Comparison of ENCODE assay signal across 9 cellular contexts in genomic region chr17:47651704-47652103, GRCh38. TPM values are rescaled to one million over a fixed set of nuclear protein-coding genes. Genes with fewer than 3 reads are reported as not detected.
DNase-seq lines count a peak whose midpoint lies in the region; ATAC-seq and TF ChIP-seq lines count a peak whose summit lies in the region.
"Had no signal": no experiment of that assay in that cellular context is flagged by ENCODE, and none has a peak within 500 bp of the region (broad histone marks: within the 10 kb centered on the region; RNA-seq: fewer than 3 reads in every experiment).

No MANE protein-coding gene starts in this region.

- H3K27me3 ChIP-seq in DOHH2 (ENCODE audit: control insufficient read depth, low read length) (no peaks in the 10 kb centered on the region), Karpas-422 (ENCODE audit: low read length) (no peaks in the 10 kb centered on the region), brain microvascular endothelial cell (replicated peaks) (no peaks in the 10 kb centered on the region), neural cell (ENCODE audit: insufficient read depth, low read depth, low read length) (no peaks in the 10 kb centered on the region)

- TF ChIP-seq EP300 in neural cell (conservative IDR thresholded peaks at IDR 0.05; ENCODE audit: poor library complexity, severe bottlenecking), result no peak

- no peak for TF ChIP-seq CTCF in DOHH2 (IDR thresholded peaks at IDR 0.05; ENCODE audit: low read depth, low read length, poor library complexity, severe bottlenecking)
- TF ChIP-seq CTCF in brain microvascular endothelial cell (IDR thresholded peaks at IDR 0.05; ENCODE audit: low read depth, low read length, missing control alignments), result no peak
- no peak for TF ChIP-seq CTCF in neural cell (IDR thresholded peaks at IDR 0.05; ENCODE audit: poor library complexity, severe bottlenecking)
- no peak for TF ChIP-seq CTCF in GM10248 (IDR thresholded peaks at IDR 0.05; ENCODE audit: control extremely low read depth, extremely low read depth, low read depth, missing control alignments)

- no peak for TF ChIP-seq RAD21 in neural cell (conservative IDR thresholded peaks at IDR 0.05)

- CTCF ChIA-PET in GM10248 (lab: Yijun Ruan, JAX), result interaction anchor here (1.2 to 2.3 kb wide), 4 partner anchors 11 to 46 kb away, joined by 3 to 23 read pairs (median 6); no protein-coding TSS in a partner anchor

- in situ Hi-C loops in brain microvascular endothelial cell (cut with HindIII; ENCODE audit: low pct_ligation_motif_present, low sequenced_read_pairs), result no loop called here

- POLR2A ChIA-PET in GM10248 (lab: Yijun Ruan, JAX), result no interaction called here

- H3K9me2 ChIP-seq in DOHH2 (replicated peaks; ENCODE audit: control insufficient read depth, low read length), result no peaks in the 10 kb centered on the region
- no peaks in the 10 kb centered on the region for H3K9me2 ChIP-seq in Karpas-422 (replicated peaks; ENCODE audit: insufficient read depth, low read length)
- H3K9me2 ChIP-seq in neural cell (ENCODE audit: insufficient read depth, low read length), result no peaks in the 10 kb centered on the region

- peaks cover 13% of the 10 kb centered on the region for H3F3A ChIP-seq in DOHH2 (ENCODE audit: control insufficient read depth, insufficient read depth)
- H3F3A ChIP-seq in neural cell (ENCODE audit: insufficient read depth, low read length, poor library complexity, severe bottlenecking), result no peaks in the 10 kb centered on the region

- no peak for ATAC-seq in HG03196 (IDR thresholded peaks at IDR 0.05; ENCODE audit: unreplicated experiment)
- ATAC-seq in left cardiac atrium, result no peak
- no peak for ATAC-seq in GM21528 (IDR thresholded peaks at IDR 0.05; ENCODE audit: low FRiP score, unreplicated experiment)

- H4K20me1 ChIP-seq in DOHH2 (ENCODE audit: control insufficient read depth, insufficient read depth, low read depth, low read length) (peaks cover 37% of the 10 kb centered on the region), Karpas-422 (ENCODE audit: insufficient read depth, low read depth, low read length) (peaks cover 19% of the 10 kb centered on the region), neural cell (ENCODE audit: insufficient read depth) (no peaks in the 10 kb centered on the region)

- H3K9ac ChIP-seq in Karpas-422 (ENCODE audit: low read length) (peak overlapping the region; percentile 91), neural cell (ENCODE audit: low read length) (no peak overlapping the region)

- DNase-seq in Karpas-422, result no peak
- DNase-seq in brain microvascular endothelial cell, result no peak
- no peak for DNase-seq in GM10248 (ENCODE audit: extremely low spot score)
- DNase-seq in left cardiac atrium, result no peak
- DNase-seq: NCI-H2107 had no signal

- H3K27ac ChIP-seq in DOHH2 (ENCODE audit: low read depth, low read length) (peak overlapping the region; percentile 70), Karpas-422 (ENCODE audit: low read length) (peak overlapping the region; percentile 94), brain microvascular endothelial cell (no peak overlapping the region), neural cell (ENCODE audit: low read length) (no peak overlapping the region)

- H3K79me2 ChIP-seq in DOHH2 (ENCODE audit: control insufficient read depth, low read length) (peaks cover 84% of the 10 kb centered on the region), Karpas-422 (ENCODE audit: low read length) (peaks cover 58% of the 10 kb centered on the region), neural cell (replicated peaks; ENCODE audit: insufficient read depth, low read length) (peaks cover 53% of the 10 kb centered on the region)

- H3K9me3 ChIP-seq in DOHH2 (ENCODE audit: control insufficient read depth, insufficient read depth, low read length) (no peaks in the 10 kb centered on the region), Karpas-422 (ENCODE audit: low read length) (no peaks in the 10 kb centered on the region), neural cell (ENCODE audit: low read length) (no peaks in the 10 kb centered on the region)

- H3K4me1 ChIP-seq in DOHH2 (ENCODE audit: control insufficient read depth, low read length) (peaks cover 70% of the 10 kb centered on the region), Karpas-422 (ENCODE audit: low read length) (peaks cover 55% of the 10 kb centered on the region)

- H2AFZ ChIP-seq in Karpas-422 (ENCODE audit: low read length), result no peak overlapping the region
- no peak overlapping the region for H2AFZ ChIP-seq in neural cell (ENCODE audit: low read depth, low read length)

- peaks cover 67% of the 10 kb centered on the region for H3K36me3 ChIP-seq in DOHH2 (ENCODE audit: control insufficient read depth, low read length)
- peaks cover 53% of the 10 kb centered on the region for H3K36me3 ChIP-seq in Karpas-422 (ENCODE audit: insufficient read depth, low read length)
- H3K36me3 ChIP-seq in brain microvascular endothelial cell (replicated peaks), result peaks cover 39% of the 10 kb centered on the region
- H3K36me3 ChIP-seq in neural cell (ENCODE audit: insufficient read depth, low read length), result no peaks in the 10 kb centered on the region

- H3K4me3 ChIP-seq in DOHH2 (ENCODE audit: low read length) (peak overlapping the region; percentile 75), Karpas-422 (ENCODE audit: low read length) (peak overlapping the region; percentile 84), brain microvascular endothelial cell (ENCODE audit: low read depth, low read length) (peak overlapping the region; percentile 84), neural cell (ENCODE audit: low read length) (peak overlapping the region; percentile 88)

- intact Hi-C loops in left cardiac atrium (cut with DNase I), result no loop called here

- peak overlapping the region; percentile 78 for H3K4me2 ChIP-seq in DOHH2 (ENCODE audit: low read length)
- peak overlapping the region; percentile 100 for H3K4me2 ChIP-seq in Karpas-422 (ENCODE audit: low read depth, low read length, poor library complexity, severe bottlenecking)
- peak overlapping the region; percentile 90 for H3K4me2 ChIP-seq in neural cell (ENCODE audit: low read length)

TF ChIP-seq in neural cell, 6 proteins besides CTCF, POLR2A, EP300 and RAD21:
- TF ChIP-seq MXI1 (conservative IDR thresholded peaks at IDR 0.05; ENCODE audit: poor library complexity, severe bottlenecking), result no peak
- no peak for TF ChIP-seq TAF1 (IDR thresholded peaks at IDR 0.05; ENCODE audit: low read depth)
- no peak for TF ChIP-seq EZH2 (IDR thresholded peaks at IDR 0.05; ENCODE audit: borderline replicate concordance, insufficient read depth, low read length, poor library complexity, severe bottlenecking)
- no peak for TF ChIP-seq REST (IDR thresholded peaks at IDR 0.05; ENCODE audit: borderline replicate concordance)
- TF ChIP-seq SMC3 (conservative IDR thresholded peaks at IDR 0.05; ENCODE audit: poor library complexity), result no peak
- TF ChIP-seq POLR2AphosphoS5 (IDR thresholded peaks at IDR 0.05), result no peak

RNA-seq across cellular contexts. Expression of gene KPNB1, which starts 2.0 kb away (rescaled TPM):
- 152 and 184 TPM in 2 replicates for total RNA-seq in Karpas-422 (2014; rRNA removed; shearing (Covaris generic); ENCODE audit: low replicate concordance)
- polyA plus RNA-seq in neural cell, result 80.2 and 117 TPM in 2 replicates
- 156 and 192 TPM in 2 replicates for polyA minus RNA-seq in neural cell
- 100 to 1,000 TPM; 145 to 180 TPM for total RNA-seq in left cardiac atrium

RNA-seq across cellular contexts. Expression of gene TBKBP1, which starts 42.3 kb away (rescaled TPM):
- total RNA-seq in Karpas-422 (2014; rRNA removed; shearing (Covaris generic); ENCODE audit: low replicate concordance), result 0.25 and 0.56 TPM in 2 replicates
- 25.4 and 30.9 TPM in 2 replicates for polyA plus RNA-seq in neural cell
- 20.8 and 29.2 TPM in 2 replicates for polyA minus RNA-seq in neural cell
- 10 to 100 TPM; 13.7 to 17.9 TPM for total RNA-seq in left cardiac atrium

Comparison
In these comparisons a context has a peak if more than half of its experiments do, and no peak if none do; other contexts are left out.
1. H3K27ac ChIP-seq: peak in DOHH2 (single experiment) and Karpas-422 (single experiment); none in brain microvascular endothelial cell (single experiment) and neural cell (single experiment).
2. Peak in every context shown above with its lines, with median percentiles within 50 percentile points of each other: H3K4me2 ChIP-seq and H3K4me3 ChIP-seq.